8 cellular contexts compared by ENCODE assay signal in the genomic region with DNA sequence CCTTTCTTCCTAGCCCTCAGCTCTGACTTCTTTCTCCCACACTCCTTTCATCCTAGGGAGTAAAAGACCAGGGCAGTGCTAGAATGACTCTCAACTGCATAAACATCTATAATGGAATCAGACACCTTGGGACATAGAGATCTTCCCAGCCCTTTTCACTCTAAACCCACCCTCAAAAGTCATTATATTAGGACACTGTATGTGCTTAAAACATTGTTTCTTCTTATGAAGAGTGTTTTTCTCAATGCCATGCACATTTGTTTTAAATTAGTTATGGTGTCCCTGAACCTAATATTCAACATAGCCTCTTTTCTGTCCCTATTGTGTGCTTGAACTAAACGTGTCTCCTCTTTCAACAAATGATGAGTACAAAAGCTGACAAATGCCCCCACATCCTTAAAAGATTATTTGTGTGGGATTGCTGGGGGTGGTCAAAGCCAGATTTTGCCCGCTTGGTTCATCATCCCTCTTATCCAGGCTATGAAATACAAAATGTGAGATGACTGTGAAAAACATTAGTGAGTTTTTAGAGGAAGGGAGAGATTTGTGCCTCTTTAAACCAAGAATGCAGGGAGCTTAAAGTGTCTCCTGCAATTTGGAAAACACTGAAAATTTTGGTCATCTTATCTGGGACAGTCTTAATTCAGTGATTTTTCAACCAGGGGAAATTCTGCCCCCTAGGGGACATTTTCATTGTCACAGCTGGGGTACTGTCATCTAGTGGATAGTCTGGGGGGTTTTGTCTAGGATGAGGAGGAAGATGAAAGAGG. TPM values are rescaled to one million over a fixed set of nuclear protein-coding genes. Genes with fewer than 3 reads are reported as not detected.
DNase-seq lines count a peak whose midpoint lies in the region; ATAC-seq, FAIRE-seq and TF ChIP-seq lines count a peak whose summit lies in the region.

No MANE protein-coding gene starts in this region.

- H3K9me3 ChIP-seq in BE2C = no peaks in the 10 kb centered on the region
- H3K9me3 ChIP-seq in tibial artery = no peaks in the 10 kb centered on the region

- H3K9me3 Mint-ChIP-seq in effector memory CD8-positive, alpha-beta T cell = no peaks in the 10 kb centered on the region

- TF ChIP-seq CTCF in BE2C (IDR thresholded peaks at IDR 0.05; ENCODE audit: low read depth, low read length) = peak; percentile 58
- no peak for TF ChIP-seq CTCF in tibial artery (IDR thresholded peaks at IDR 0.05)

- no peak for ATAC-seq in effector memory CD8-positive, alpha-beta T cell (replicated peaks)
- ATAC-seq in HG03457 (IDR thresholded peaks at IDR 0.05; ENCODE audit: unreplicated experiment) = no peak

- H3K27me3 Mint-ChIP-seq in effector memory CD8-positive, alpha-beta T cell = peaks cover 40 to 42% of the 10 kb centered on the region in 2 donors

- H3K36me3 ChIP-seq in BE2C (no peaks in the 10 kb centered on the region), tibial artery (no peaks in the 10 kb centered on the region)

- no peaks in the 10 kb centered on the region for H3K36me3 Mint-ChIP-seq in effector memory CD8-positive, alpha-beta T cell (ENCODE audit: insufficient read depth)

- DNase-seq in BE2C (peak; percentile 16), GM18507 (ENCODE audit: extremely low spot score, insufficient read length, low read depth) (no peak), NCI-H460 (ENCODE audit: extremely low read depth, low read depth) (peak; percentile 41), Ammon's horn (ENCODE audit: low spot score) (no peak), tibial artery (no peak)
- DNase-seq in effector memory CD8-positive, alpha-beta T cell = peak in 2 of 3 experiments; percentile 5 to 14
- DNase-seq in stimulated activated CD4-positive, alpha-beta T cell treated with anti-CD3 and anti-CD28 coated beads, Interleukin-1b, Interleukin-23, amount 100 ng/mL, for 48 hours = peak; percentile 18

- no peaks in the 10 kb centered on the region for H3K4me1 Mint-ChIP-seq in effector memory CD8-positive, alpha-beta T cell (ENCODE audit: low read depth in 2 of 2)

- H3K4me3 Mint-ChIP-seq in effector memory CD8-positive, alpha-beta T cell = no peak overlapping the region

- no peak overlapping the region for H3K27ac Mint-ChIP-seq in effector memory CD8-positive, alpha-beta T cell

- H3K27me3 ChIP-seq in BE2C (no peaks in the 10 kb centered on the region), tibial artery (peaks cover 0 to 12% of the 10 kb centered on the region in 2 donors)

- H3K4me1 ChIP-seq in BE2C (no peaks in the 10 kb centered on the region), tibial artery (no peaks in the 10 kb centered on the region)

- intact Hi-C loops in tibial artery (cut with DNase I; ENCODE audit: low total_unique reads) = no loop called here

- no peak overlapping the region for H3K4me3 ChIP-seq in BE2C (ENCODE audit: low read depth, low read length)
- H3K4me3 ChIP-seq in tibial artery = no peak overlapping the region

- FAIRE-seq in GM18507 (lab: Jason Lieb, UNC) = peak; percentile 72

- H3K27ac ChIP-seq in tibial artery = no peak overlapping the region

RNA-seq across cellular contexts. Expression of gene SERPINB5, which starts 29.0 kb away (rescaled TPM):
- not detected for polyA plus RNA-seq in BE2C (2012; ENCODE audit: insufficient read depth, insufficient read length, low read depth)
- total RNA-seq in NCI-H460 (2014; rRNA removed; shearing (Covaris generic)) = 61.1 and 64.9 TPM in 2 replicates
- 36.7 and 46.2 TPM in 2 replicates for polyA plus RNA-seq in NCI-H460 (2014; cell fraction: nucleus; rRNA removed)

RNA-seq across cellular contexts. Expression of gene SERPINB12, which starts 36.4 kb away (rescaled TPM):
- polyA plus RNA-seq in BE2C (2012; ENCODE audit: insufficient read depth, insufficient read length, low read depth) = not detected
- not detected in 2 replicates for total RNA-seq in NCI-H460 (2014; rRNA removed; shearing (Covaris generic))
- not detected in 2 replicates for polyA plus RNA-seq in NCI-H460 (2014; cell fraction: nucleus; rRNA removed)

Comparison
In these comparisons a context has a peak if more than half of its experiments do, and no peak if none do; other contexts are left out.
1. DNase-seq: peak in BE2C (single experiment), NCI-H460 (single experiment), effector memory CD8-positive, alpha-beta T cell (2 of 3) and stimulated activated CD4-positive, alpha-beta T cell treated with anti-CD3 and anti-CD28 coated beads, Interleukin-1b, Interleukin-23, amount 100 ng/mL, for 48 hours (single experiment); none in GM18507 (single experiment), Ammon's horn (single experiment) and tibial artery (0 of 2).